ENCODE assay signal across 1 cellular context in genomic region chr2:30802611-30803010, GRCh38.
TF ChIP-seq lines count a peak whose summit lies in the region.

No MANE protein-coding gene starts in this region.

TF ChIP-seq in GM23338, 12 proteins besides CTCF, POLR2A, EP300 and RAD21 (continued from another document):
- TF ChIP-seq ETS1 (IDR thresholded peaks at IDR 0.05) (no peak), ZNF331 (CRISPR knock-in tag; IDR thresholded peaks at IDR 0.05; ENCODE audit: low read depth) (no peak), EZH2phosphoT487 (IDR thresholded peaks at IDR 0.05; ENCODE audit: unreplicated experiment) (no peak), NANOG (IDR thresholded peaks at IDR 0.05; ENCODE audit: borderline replicate concordance) (no peak), ZNF462 (CRISPR knock-in tag; IDR thresholded peaks at IDR 0.05) (no peak), POLR2AphosphoS5 (IDR thresholded peaks at IDR 0.05; ENCODE audit: low read depth) (no peak)
TF ChIP-seq in GM23338: peak in this region for 0.
